Comparison of ENCODE assay signal across 1 cellular context in genomic region chr7:158976468-158976848, GRCh38.
TF ChIP-seq lines count a peak whose summit lies in the region.

No MANE protein-coding gene starts in this region.

TF ChIP-seq in IMR-90, 13 proteins besides CTCF, POLR2A, EP300 and RAD21 (continued from another document):
- TF ChIP-seq CHD1 (IDR thresholded peaks at IDR 0.05; ENCODE audit: low read depth, low read length), result no peak
- TF ChIP-seq ELK1 (IDR thresholded peaks at IDR 0.05; ENCODE audit: borderline replicate concordance, low read depth, low read length), result no peak
- TF ChIP-seq RCOR1 (IDR thresholded peaks at IDR 0.05; ENCODE audit: insufficient replicate concordance, low read length), result no peak
